20 cellular contexts compared by ENCODE assay signal in the genomic region with DNA sequence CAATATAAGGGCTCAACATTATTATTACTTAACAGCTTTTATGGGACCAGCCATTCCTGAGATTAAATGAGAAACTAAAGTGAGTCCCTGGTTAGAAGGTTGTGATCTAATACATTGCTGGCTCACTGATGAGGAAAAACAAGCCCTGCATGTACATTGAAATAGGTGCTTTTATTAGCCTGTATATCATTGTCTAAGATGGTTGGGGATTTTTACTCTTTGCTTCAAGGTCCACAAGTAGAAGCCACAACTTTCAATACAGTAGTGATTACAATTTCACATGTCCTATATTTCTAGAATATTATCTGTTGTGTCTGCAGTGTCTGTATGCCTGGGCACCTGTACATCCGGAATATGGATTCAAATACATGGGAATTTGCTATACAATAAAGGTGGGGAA.
DNase-seq lines count a peak whose midpoint lies in the region; ATAC-seq and TF ChIP-seq lines count a peak whose summit lies in the region.
"Had no signal": no experiment of that assay in that cellular context is flagged by ENCODE, and none has a peak within 500 bp of the region (broad histone marks: within the 10 kb centered on the region; RNA-seq: fewer than 3 reads in every experiment).

No MANE protein-coding gene starts in this region.

- peak; percentile 76 for ATAC-seq in GM18502 (IDR thresholded peaks at IDR 0.05; ENCODE audit: poor library complexity, unreplicated experiment)
- ATAC-seq in GM19467 (IDR thresholded peaks at IDR 0.05; ENCODE audit: unreplicated experiment), result peak; percentile 59
- peak; percentile 80 for ATAC-seq in HG02840 (IDR thresholded peaks at IDR 0.05; ENCODE audit: low FRiP score, unreplicated experiment)
- peak; percentile 81 for ATAC-seq in HG03460 (IDR thresholded peaks at IDR 0.05; ENCODE audit: unreplicated experiment)
- ATAC-seq: effector memory CD8-positive, alpha-beta T cell; gastrocnemius medialis; K562 had no signal

- H3K36me3 Mint-ChIP-seq in type B pancreatic cell, result no peaks in the 10 kb centered on the region
- H3K36me3 Mint-ChIP-seq: activated CD4-positive, alpha-beta memory T cell treated with anti-CD3 and anti-CD28 coated beads for 36 hours had no signal

- no peak for DNase-seq in activated naive CD4-positive, alpha-beta T cell (lab: John Stamatoyannopoulos, UW)
- DNase-seq in type B pancreatic cell (ENCODE audit: extremely low spot score, unreplicated experiment), result no peak
- DNase-seq in EL, result no peak
- no peak for DNase-seq in mesenteric fat pad (ENCODE audit: low spot score)
- DNase-seq: activated CD4-positive, alpha-beta memory T cell treated with anti-CD3 and anti-CD28 coated beads for 36 hours; activated effector memory CD4-positive, alpha-beta T cell treated with Interleukin-2 at 50 U/mL for 16 hours; DMS53; effector memory CD8-positive, alpha-beta T cell; gastrocnemius medialis; HFFc6; islet precursor cell; NCI-H1930; NCI-H82; Right ventricle myocardium superior; T1000 had no signal

- TF ChIP-seq CTCF in type B pancreatic cell (conservative IDR thresholded peaks at IDR 0.05), result no peak

- H3K27me3 Mint-ChIP-seq in type B pancreatic cell, result no peaks in the 10 kb centered on the region
- H3K27me3 Mint-ChIP-seq: activated CD4-positive, alpha-beta memory T cell treated with anti-CD3 and anti-CD28 coated beads for 36 hours; effector memory CD8-positive, alpha-beta T cell had no signal

- H3K4me3 Mint-ChIP-seq in type B pancreatic cell, result no peak overlapping the region
- H3K4me3 Mint-ChIP-seq: activated CD4-positive, alpha-beta memory T cell treated with anti-CD3 and anti-CD28 coated beads for 36 hours; effector memory CD8-positive, alpha-beta T cell; HFFc6 had no signal

- peaks cover 7% of the 10 kb centered on the region for H3K4me1 Mint-ChIP-seq in type B pancreatic cell (ENCODE audit: unreplicated experiment)

- no peaks in the 10 kb centered on the region for H3K9me3 Mint-ChIP-seq in type B pancreatic cell
- H3K9me3 Mint-ChIP-seq: activated CD4-positive, alpha-beta memory T cell treated with anti-CD3 and anti-CD28 coated beads for 36 hours; effector memory CD8-positive, alpha-beta T cell; HFFc6 had no signal

- no peak overlapping the region for H3K27ac Mint-ChIP-seq in type B pancreatic cell
- H3K27ac Mint-ChIP-seq: activated CD4-positive, alpha-beta memory T cell treated with anti-CD3 and anti-CD28 coated beads for 36 hours; effector memory CD8-positive, alpha-beta T cell; HFFc6 had no signal
